In the genomic region with DNA sequence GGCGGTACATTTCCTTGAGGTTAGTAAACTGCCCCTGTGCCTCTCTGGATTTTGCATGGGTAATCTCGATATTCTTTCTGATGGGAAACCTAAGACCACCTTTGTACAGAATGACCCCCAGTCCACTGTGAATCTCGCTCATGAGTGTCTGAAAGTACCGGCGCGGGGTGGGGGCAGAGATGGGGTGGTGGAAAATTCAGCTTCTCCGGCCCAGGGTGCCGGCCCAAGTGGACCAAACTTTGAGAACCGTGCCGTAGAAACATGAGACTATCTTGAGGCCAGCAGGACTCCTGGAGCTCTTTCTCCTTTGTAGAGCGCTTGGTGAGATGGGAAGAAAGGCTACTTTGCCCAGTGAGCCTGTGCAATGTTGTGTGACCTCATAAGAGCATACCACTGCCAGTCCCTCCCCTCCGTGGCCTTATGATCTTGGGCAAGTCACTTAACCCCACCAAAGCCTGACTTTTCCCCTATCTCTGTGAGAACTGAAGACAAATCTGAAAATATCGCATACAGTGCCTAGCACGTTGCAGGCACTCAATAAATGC, we compare ENCODE assay signal across 12 cellular contexts. TPM values are rescaled to one million over a fixed set of nuclear protein-coding genes. Genes with fewer than 3 reads are reported as not detected.
DNase-seq lines count a peak whose midpoint lies in the region; ATAC-seq and TF ChIP-seq lines count a peak whose summit lies in the region.
"Had no signal": no experiment of that assay in that cellular context is flagged by ENCODE, and none has a peak within 500 bp of the region (broad histone marks: within the 10 kb centered on the region; RNA-seq: fewer than 3 reads in every experiment).

No MANE protein-coding gene starts in this region.

- peak overlapping the region; percentile 81 for H3K4me2 ChIP-seq in skeletal muscle satellite cell (ENCODE audit: low read length)

- H3K36me3 Mint-ChIP-seq in chondrocyte (ENCODE audit: low read depth), result no peaks in the 10 kb centered on the region
- no peaks in the 10 kb centered on the region for H3K36me3 Mint-ChIP-seq in stimulated activated memory B cell treated with anti-CD40 and anti-IgM and Interleukin-4, amounts not matched to agents 10 μg/mL and 1 μg/mL and 100 μg/mL, for 72 hours

- no peak for ATAC-seq in HG02588 (IDR thresholded peaks at IDR 0.05; ENCODE audit: unreplicated experiment)
- no peak for ATAC-seq in stimulated activated memory B cell treated with anti-CD40 and anti-IgM and Interleukin-4, amounts not matched to agents 10 μg/mL and 1 μg/mL and 100 μg/mL, for 72 hours

- H3K9me3 Mint-ChIP-seq in chondrocyte (ENCODE audit: low read depth), result peaks cover 6% of the 10 kb centered on the region
- H3K9me3 Mint-ChIP-seq in stimulated activated memory B cell treated with anti-CD40 and anti-IgM and Interleukin-4, amounts not matched to agents 10 μg/mL and 1 μg/mL and 100 μg/mL, for 72 hours, result peaks cover 8% of the 10 kb centered on the region

- H3K4me1 Mint-ChIP-seq in chondrocyte (ENCODE audit: low read depth), result peaks cover 15% of the 10 kb centered on the region
- H3K4me1 Mint-ChIP-seq in stimulated activated memory B cell treated with anti-CD40 and anti-IgM and Interleukin-4, amounts not matched to agents 10 μg/mL and 1 μg/mL and 100 μg/mL, for 72 hours, result no peaks in the 10 kb centered on the region

- H3K27ac Mint-ChIP-seq in chondrocyte (ENCODE audit: unreplicated experiment), result peak overlapping the region; percentile 25
- no peak overlapping the region for H3K27ac Mint-ChIP-seq in stimulated activated memory B cell treated with anti-CD40 and anti-IgM and Interleukin-4, amounts not matched to agents 10 μg/mL and 1 μg/mL and 100 μg/mL, for 72 hours

- H3K9me3 ChIP-seq in iPS-18a (ENCODE audit: control insufficient read depth, low read depth, low read length) (no peaks in the 10 kb centered on the region), skeletal muscle satellite cell (replicated peaks; ENCODE audit: low read length) (no peaks in the 10 kb centered on the region)

- H3K4me3 Mint-ChIP-seq in chondrocyte (ENCODE audit: unreplicated experiment), result peak overlapping the region; percentile 72
- no peak overlapping the region for H3K4me3 Mint-ChIP-seq in stimulated activated memory B cell treated with anti-CD40 and anti-IgM and Interleukin-4, amounts not matched to agents 10 μg/mL and 1 μg/mL and 100 μg/mL, for 72 hours

- no peak for DNase-seq in H7
- DNase-seq in chondrocyte (ENCODE audit: low spot score), result no peak
- no peak for DNase-seq in NK-92 treated with Interleukin-12 subunit alpha and Interleukin-12 subunit beta, amount 100 ng/mL, for 24 hours (lab: John Stamatoyannopoulos, UW)
- no peak for DNase-seq in NCI-H524 (lab: John Stamatoyannopoulos, UW)
- DNase-seq: DND-41, NCI-H1092 had no signal

- H3K36me3 ChIP-seq in H7 (replicated peaks; ENCODE audit: control insufficient read depth, insufficient read depth, low read length) (no peaks in the 10 kb centered on the region), iPS-18a (ENCODE audit: control insufficient read depth, low read depth, low read length) (no peaks in the 10 kb centered on the region), skeletal muscle satellite cell (ENCODE audit: insufficient read depth, low read length) (no peaks in the 10 kb centered on the region)

- H3K27ac ChIP-seq in iPS-18a (ENCODE audit: low read length), result no peak overlapping the region
- H3K27ac ChIP-seq: RWPE1 had no signal

- peak overlapping the region; percentile 47 for H3K4me3 ChIP-seq in H7 (ENCODE audit: insufficient read depth, low read depth, low read length)
- peak overlapping the region; percentile 58 for H3K4me3 ChIP-seq in iPS-18a (ENCODE audit: low read length)
- peak overlapping the region; percentile 72 for H3K4me3 ChIP-seq in skeletal muscle satellite cell (ENCODE audit: low read length)

- no peaks in the 10 kb centered on the region for H3K4me1 ChIP-seq in iPS-18a (ENCODE audit: control insufficient read depth, low read depth, low read length)
- H3K4me1 ChIP-seq in skeletal muscle satellite cell (ENCODE audit: control insufficient read depth, insufficient read depth, low read length), result peaks cover 28% of the 10 kb centered on the region

- H3K9ac ChIP-seq in iPS-18a (ENCODE audit: low read length) (no peak overlapping the region), skeletal muscle satellite cell (ENCODE audit: low read depth, low read length) (peak overlapping the region; percentile 76)

- H3K27me3 ChIP-seq in H7 (ENCODE audit: control insufficient read depth, insufficient read depth, low read length) (peaks cover 2% of the 10 kb centered on the region; the same call in 1 of the 2 replicates), iPS-18a (ENCODE audit: control insufficient read depth, insufficient read depth, low read length) (no peaks in the 10 kb centered on the region), skeletal muscle satellite cell (ENCODE audit: control insufficient read depth, insufficient read depth, low read length) (no peaks in the 10 kb centered on the region)

- H3K27me3 Mint-ChIP-seq in chondrocyte (ENCODE audit: low read depth), result peaks cover 8% of the 10 kb centered on the region
- peaks cover 49% of the 10 kb centered on the region for H3K27me3 Mint-ChIP-seq in stimulated activated memory B cell treated with anti-CD40 and anti-IgM and Interleukin-4, amounts not matched to agents 10 μg/mL and 1 μg/mL and 100 μg/mL, for 72 hours

- no peak for TF ChIP-seq CTCF in chondrocyte (IDR thresholded peaks at IDR 0.05)

RNA-seq across cellular contexts. Expression of a gene that starts 40.3 kb away (rescaled TPM):
- 0.67 and 3.3 TPM in 2 replicates for total RNA-seq in H7 (2014; rRNA removed; shearing (Covaris generic))
- total RNA-seq in chondrocyte, result 2.2 to 4.3 TPM (median 3.1 TPM) in 3 replicates
- total RNA-seq in skeletal muscle satellite cell (2012; rRNA removed), result 76.0 and 80.6 TPM in 2 replicates
- total RNA-seq: activated CD8-positive, alpha-beta memory T cell treated with anti-CD3 and anti-CD28 coated beads for 36 hours had no signal
